ENCODE assay signal across 12 cellular contexts in the genomic region with DNA sequence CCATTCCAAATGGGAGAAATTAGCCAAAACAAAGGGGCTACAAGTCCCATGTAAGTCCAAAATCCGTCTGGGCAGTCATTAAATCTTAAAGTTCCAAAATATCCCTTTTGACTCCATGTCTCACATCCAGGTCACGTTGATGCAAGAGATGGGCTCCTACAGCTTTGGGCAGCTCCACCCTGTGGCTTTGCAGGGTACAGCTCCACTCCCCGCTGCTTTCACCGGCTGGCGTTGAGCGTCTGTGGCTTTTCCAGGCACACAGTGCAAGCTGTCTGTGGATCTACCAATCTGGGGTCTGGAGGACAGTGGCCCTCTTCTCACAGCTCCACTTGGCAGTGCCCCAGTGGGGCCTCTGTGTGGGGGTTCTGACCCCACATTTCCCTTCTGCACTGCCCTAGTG. TPM values are rescaled to one million over a fixed set of nuclear protein-coding genes. Genes with fewer than 3 reads are reported as not detected.
A peak's percentile ranks its signal among the peaks of the same experiment; 100 is the strongest.
DNase-seq lines count a peak whose midpoint lies in the region; ATAC-seq and TF ChIP-seq lines count a peak whose summit lies in the region.
"Had no signal": no experiment of that assay in that cellular context is flagged by ENCODE, and none has a peak within 500 bp of the region (broad histone marks: within the 10 kb centered on the region; RNA-seq: fewer than 3 reads in every experiment).

No MANE protein-coding gene starts in this region.

- intact Hi-C loops in activated CD4-positive, alpha-beta T cell treated with anti-CD3 and anti-CD28 coated beads, Interleukin-2, amount 10 ng/mL, durations not matched to agents 24 days and 14 days (cut with micrococcal nuclease), result no loop called here
- intact Hi-C loops in left ventricle myocardium inferior (cut with micrococcal nuclease) (no loop called here), heart right ventricle (cut with DNase I) (no loop called here)

- H3K79me2 ChIP-seq in Loucy (ENCODE audit: insufficient read depth, low read length) (no peaks in the 10 kb centered on the region), trophoblast cell (ENCODE audit: control insufficient read depth, insufficient read depth, low read length, poor library complexity) (no peaks in the 10 kb centered on the region)

- H3K4me3 Mint-ChIP-seq in activated CD4-positive, alpha-beta T cell treated with anti-CD3 and anti-CD28 coated beads, Interleukin-2, amount 10 ng/mL, durations not matched to agents 24 days and 14 days, result no peak overlapping the region

- no peak overlapping the region for H4K8ac ChIP-seq in trophoblast cell (ENCODE audit: low read depth, low read length)

- H3K9me3 Mint-ChIP-seq in activated CD4-positive, alpha-beta T cell treated with anti-CD3 and anti-CD28 coated beads, Interleukin-2, amount 10 ng/mL, durations not matched to agents 24 days and 14 days, result peaks cover 3% of the 10 kb centered on the region

- H3K4me2 ChIP-seq in Loucy (ENCODE audit: low read depth, low read length, poor library complexity, severe bottlenecking), result no peak overlapping the region
- no peak overlapping the region for H3K4me2 ChIP-seq in trophoblast cell (ENCODE audit: low read length)

- H3F3A ChIP-seq in Loucy (ENCODE audit: low read depth), result no peaks in the 10 kb centered on the region

- no peak for ATAC-seq in heart right ventricle

- in situ Hi-C loops in brain microvascular endothelial cell (cut with HindIII; ENCODE audit: low pct_ligation_motif_present, low sequenced_read_pairs), result no loop called here

- H3K27me3 ChIP-seq in Loucy (ENCODE audit: insufficient read depth, low read length, poor library complexity, severe bottlenecking), result no peaks in the 10 kb centered on the region
- no peaks in the 10 kb centered on the region for H3K27me3 ChIP-seq in brain microvascular endothelial cell (replicated peaks)
- H3K27me3 ChIP-seq in trophoblast cell (ENCODE audit: insufficient read depth, low read length), result no peaks in the 10 kb centered on the region
- H3K27me3 ChIP-seq in left ventricle myocardium inferior (ENCODE audit: low read depth), result no peaks in the 10 kb centered on the region
- no peaks in the 10 kb centered on the region for H3K27me3 ChIP-seq in heart right ventricle
- H3K27me3 ChIP-seq: ovary had no signal

- no peak overlapping the region for H2BK120ac ChIP-seq in trophoblast cell (ENCODE audit: insufficient read depth, low read length, poor library complexity)

- TF ChIP-seq CTCF in Loucy (conservative IDR thresholded peaks at IDR 0.05; ENCODE audit: low read length) (peak; percentile 52), brain microvascular endothelial cell (IDR thresholded peaks at IDR 0.05; ENCODE audit: low read depth, low read length, missing control alignments) (peak; percentile 56), left ventricle myocardium inferior (IDR thresholded peaks at IDR 0.05; ENCODE audit: borderline replicate concordance) (no peak), heart right ventricle (IDR thresholded peaks at IDR 0.05) (peak in 1 of 9 donors; percentile 11)

- no peaks in the 10 kb centered on the region for H3K9me2 ChIP-seq in Loucy (replicated peaks; ENCODE audit: low read depth, low read length)

- no peaks in the 10 kb centered on the region for H3K79me1 ChIP-seq in trophoblast cell (ENCODE audit: low read length)

- no peak overlapping the region for H3K9ac ChIP-seq in Loucy (ENCODE audit: low read depth, low read length, poor library complexity, severe bottlenecking)
- no peak overlapping the region for H3K9ac ChIP-seq in trophoblast cell (ENCODE audit: low read length)

- H3K27ac Mint-ChIP-seq in activated CD4-positive, alpha-beta T cell treated with anti-CD3 and anti-CD28 coated beads, Interleukin-2, amount 10 ng/mL, durations not matched to agents 24 days and 14 days, result no peak overlapping the region

- H3K4me1 ChIP-seq in Loucy (ENCODE audit: insufficient read depth, low read length, poor library complexity, severe bottlenecking) (no peaks in the 10 kb centered on the region), trophoblast cell (ENCODE audit: control insufficient read depth in 1 of 2, insufficient read depth in 2 of 2, low read length in 2 of 2) (no peaks in the 10 kb centered on the region), left ventricle myocardium inferior (no peaks in the 10 kb centered on the region), heart right ventricle (no peaks in the 10 kb centered on the region)

- no peak overlapping the region for H2AK5ac ChIP-seq in trophoblast cell (ENCODE audit: low read length)

- no peak overlapping the region for H2AFZ ChIP-seq in Loucy (ENCODE audit: low read length)
- no peak overlapping the region for H2AFZ ChIP-seq in trophoblast cell (ENCODE audit: insufficient read depth, low read length, poor library complexity)

- H3K4me1 Mint-ChIP-seq in activated CD4-positive, alpha-beta T cell treated with anti-CD3 and anti-CD28 coated beads, Interleukin-2, amount 10 ng/mL, durations not matched to agents 24 days and 14 days, result no peaks in the 10 kb centered on the region

- peak; percentile 61 for DNase-seq in activated CD4-positive, alpha-beta T cell treated with anti-CD3 and anti-CD28 coated beads, Interleukin-2, amount 10 ng/mL, durations not matched to agents 24 days and 14 days
- no peak for DNase-seq in activated CD4-positive, alpha-beta T cell treated with anti-CD3 and anti-CD28 coated beads for 1 hour
- no peak for DNase-seq in brain microvascular endothelial cell
- peak; percentile 41 to 65 for DNase-seq in trophoblast cell
- DNase-seq in left ventricle myocardium inferior, result no peak
- no peak for DNase-seq in SW 1271 (lab: John Stamatoyannopoulos, UW)
- no peak for DNase-seq in heart right ventricle
- DNase-seq: activated naive CD4-positive, alpha-beta T cell; effector memory CD4-positive, alpha-beta T cell; NCI-H345; ovary had no signal

- no peaks in the 10 kb centered on the region for H3K36me3 ChIP-seq in Loucy (ENCODE audit: insufficient read depth, low read length)
- no peaks in the 10 kb centered on the region for H3K36me3 ChIP-seq in brain microvascular endothelial cell (replicated peaks)
- H3K36me3 ChIP-seq in trophoblast cell (ENCODE audit: control insufficient read depth in 1 of 2, insufficient read depth in 2 of 2, low read length in 2 of 2), result no peaks in the 10 kb centered on the region
- H3K36me3 ChIP-seq in left ventricle myocardium inferior, result no peaks in the 10 kb centered on the region
- H3K36me3 ChIP-seq in heart right ventricle, result no peaks in the 10 kb centered on the region
- H3K36me3 ChIP-seq: ovary had no signal

- WGBS in trophoblast cell (ENCODE audit: extremely low coverage, insufficient coverage, insufficient read length), result no CpG with 5 or more reads among the region's 6 CpGs
- WGBS in heart right ventricle, 2 donors, result 62 to 64% methylated on average over 6 of the region's 6 CpGs

- no peak overlapping the region for H3K18ac ChIP-seq in trophoblast cell (ENCODE audit: low read length)

- H2BK12ac ChIP-seq in trophoblast cell (ENCODE audit: low read length), result no peak overlapping the region

- H4K91ac ChIP-seq in trophoblast cell (ENCODE audit: low read depth, low read length), result no peak overlapping the region

- H3K4me3 ChIP-seq in Loucy (ENCODE audit: low read length, poor library complexity, severe bottlenecking), result no peak overlapping the region
- no peak overlapping the region for H3K4me3 ChIP-seq in brain microvascular endothelial cell (ENCODE audit: low read depth, low read length)
- H3K4me3 ChIP-seq in trophoblast cell (ENCODE audit: low read depth, low read length), result no peak overlapping the region
- no peak overlapping the region for H3K4me3 ChIP-seq in left ventricle myocardium inferior
- no peak overlapping the region for H3K4me3 ChIP-seq in heart right ventricle
- H3K4me3 ChIP-seq: ovary had no signal

- H3K14ac ChIP-seq in trophoblast cell (ENCODE audit: low read length), result no peak overlapping the region

- H3K23ac ChIP-seq in trophoblast cell (ENCODE audit: low read length), result no peak overlapping the region

- no peak overlapping the region for H3K4ac ChIP-seq in trophoblast cell (ENCODE audit: low read depth, low read length)

- peaks cover 11% of the 10 kb centered on the region for H3K27me3 Mint-ChIP-seq in activated CD4-positive, alpha-beta T cell treated with anti-CD3 and anti-CD28 coated beads, Interleukin-2, amount 10 ng/mL, durations not matched to agents 24 days and 14 days

- H4K20me1 ChIP-seq in Loucy (ENCODE audit: insufficient read depth, low read length, poor library complexity, severe bottlenecking), result no peaks in the 10 kb centered on the region

- H3K9me3 ChIP-seq in Loucy (ENCODE audit: insufficient read depth, low read depth, low read length) (no peaks in the 10 kb centered on the region), trophoblast cell (ENCODE audit: insufficient read depth, low read depth, low read length) (no peaks in the 10 kb centered on the region), left ventricle myocardium inferior (replicated peaks) (peaks cover 7% of the 10 kb centered on the region), heart right ventricle (peaks cover 0 to 11% (median 0%) of the 10 kb centered on the region in 11 donors)
- H3K9me3 ChIP-seq: ovary had no signal

- H3K27ac ChIP-seq in brain microvascular endothelial cell, result no peak overlapping the region
- H3K27ac ChIP-seq in trophoblast cell (ENCODE audit: low read depth, low read length), result no peak overlapping the region
- no peak overlapping the region for H3K27ac ChIP-seq in left ventricle myocardium inferior (replicated peaks)
- no peak overlapping the region for H3K27ac ChIP-seq in heart right ventricle
- H3K27ac ChIP-seq: ovary had no signal

- no peaks in the 10 kb centered on the region for H3K36me3 Mint-ChIP-seq in activated CD4-positive, alpha-beta T cell treated with anti-CD3 and anti-CD28 coated beads, Interleukin-2, amount 10 ng/mL, durations not matched to agents 24 days and 14 days (ENCODE audit: low read depth)

- H4K12ac ChIP-seq in trophoblast cell (ENCODE audit: low read depth, low read length), result no peak overlapping the region

- H2BK5ac ChIP-seq in trophoblast cell (ENCODE audit: low read depth, low read length, poor library complexity), result no peak overlapping the region

RNA-seq across cellular contexts. Expression of a gene that starts 51.3 kb away (rescaled TPM):
- total RNA-seq in activated CD4-positive, alpha-beta T cell treated with anti-CD3 and anti-CD28 coated beads, Interleukin-2, amount 10 ng/mL, durations not matched to agents 24 days and 14 days, result 7.6 and 8.5 TPM in 2 replicates
- polyA plus RNA-seq in trophoblast cell (2013), result 0.01 TPM in 1 of 2 replicates, not detected in the other
- 0.41 TPM for total RNA-seq in left ventricle myocardium inferior
- 1 to 10 TPM in 3 of 10 donors, under 1 TPM in 7; 0.07 to 9.8 (median 0.68) TPM for total RNA-seq in heart right ventricle
- under 1 TPM; 0.07 to 0.61 TPM for polyA plus RNA-seq in heart right ventricle

Comparison
In these comparisons a context has a peak if more than half of its experiments do, and no peak if none do; other contexts are left out.
1. DNase-seq: peak in activated CD4-positive, alpha-beta T cell treated with anti-CD3 and anti-CD28 coated beads, Interleukin-2, amount 10 ng/mL, durations not matched to agents 24 days and 14 days (single experiment) and trophoblast cell (2 of 2); none in activated CD4-positive, alpha-beta T cell treated with anti-CD3 and anti-CD28 coated beads for 1 hour (single experiment), brain microvascular endothelial cell (single experiment), left ventricle myocardium inferior (single experiment), SW 1271 (0 of 2) and heart right ventricle (0 of 2).